8 cellular contexts compared by ENCODE assay signal in genomic region chr11:118618115-118618990, GRCh38. TPM values are rescaled to one million over a fixed set of nuclear protein-coding genes. Genes with fewer than 3 reads are reported as not detected.
DNase-seq lines count a peak whose midpoint lies in the region; ATAC-seq and TF ChIP-seq lines count a peak whose summit lies in the region.

No MANE protein-coding gene starts in this region.

- no peaks in the 10 kb centered on the region for H3K36me3 Mint-ChIP-seq in dendritic cell treated with granulocyte-macrophage colony-stimulating factor and Interleukin-4, amounts not matched to agents 40 ng/mL and 50 ng/mL, for 4 days (ENCODE audit: low read depth)

- H3K4me3 Mint-ChIP-seq in dendritic cell treated with granulocyte-macrophage colony-stimulating factor and Interleukin-4, amounts not matched to agents 40 ng/mL and 50 ng/mL, for 4 days, result no peak overlapping the region

- H3K27ac Mint-ChIP-seq in dendritic cell treated with granulocyte-macrophage colony-stimulating factor and Interleukin-4, amounts not matched to agents 40 ng/mL and 50 ng/mL, for 4 days, result peak overlapping the region; percentile 8

- TF ChIP-seq CTCF in lung (IDR thresholded peaks at IDR 0.05; ENCODE audit: control extremely low read depth, extremely low read depth), result no peak
- TF ChIP-seq CTCF in thoracic aorta (IDR thresholded peaks at IDR 0.05), result no peak

- ATAC-seq in lung (ENCODE audit: insufficient read depth, low FRiP score), result no peak
- ATAC-seq in thoracic aorta (ENCODE audit: insufficient number of reproducible peaks, low FRiP score, low read depth), result no peak
- ATAC-seq in GM21390 (IDR thresholded peaks at IDR 0.05; ENCODE audit: unreplicated experiment), result no peak

- H3K9me3 ChIP-seq in lung (ENCODE audit: control insufficient read depth in 2 of 2, insufficient read depth in 1 of 2, low read length in 1 of 2) (no peaks in the 10 kb centered on the region), thoracic aorta (no peaks in the 10 kb centered on the region)

- intact Hi-C loops in dendritic cell treated with granulocyte-macrophage colony-stimulating factor and Interleukin-4, amounts not matched to agents 40 ng/mL and 50 ng/mL, for 4 days (cut with micrococcal nuclease), result no loop called here

- peaks cover 42% of the 10 kb centered on the region for H3K4me1 Mint-ChIP-seq in dendritic cell treated with granulocyte-macrophage colony-stimulating factor and Interleukin-4, amounts not matched to agents 40 ng/mL and 50 ng/mL, for 4 days (ENCODE audit: low read depth)

- H3K36me3 ChIP-seq in lung (ENCODE audit: control insufficient read depth in 2 of 2, insufficient read depth in 2 of 2, low read length in 2 of 2), result peaks cover 8 to 19% of the 10 kb centered on the region in 2 donors
- H3K36me3 ChIP-seq in thoracic aorta, result peaks cover 25% of the 10 kb centered on the region

- H3K4me1 ChIP-seq in lung (ENCODE audit: control insufficient read depth in 2 of 2, insufficient read depth in 2 of 2, low read length in 2 of 2), result peaks cover 6 to 60% of the 10 kb centered on the region in 2 donors
- peaks cover 31 to 61% of the 10 kb centered on the region in 2 donors for H3K4me1 ChIP-seq in thoracic aorta (ENCODE audit: control insufficient read depth in 1 of 2, low read depth in 2 of 2)

- H3K4me3 ChIP-seq in lung (no peak overlapping the region), thoracic aorta (no peak overlapping the region)

- H3K9me3 Mint-ChIP-seq in dendritic cell treated with granulocyte-macrophage colony-stimulating factor and Interleukin-4, amounts not matched to agents 40 ng/mL and 50 ng/mL, for 4 days, result no peaks in the 10 kb centered on the region

- H3K27ac ChIP-seq in lung (ENCODE audit: low read depth in 1 of 2, low read length in 1 of 2) (peak overlapping the region; percentile 76 to 86), thoracic aorta (peak overlapping the region; percentile 89 to 98)

- H3K27me3 Mint-ChIP-seq in dendritic cell treated with granulocyte-macrophage colony-stimulating factor and Interleukin-4, amounts not matched to agents 40 ng/mL and 50 ng/mL, for 4 days, result peaks cover 29% of the 10 kb centered on the region

- no peaks in the 10 kb centered on the region for H3K27me3 ChIP-seq in lung (ENCODE audit: control insufficient read depth, insufficient read depth)
- no peaks in the 10 kb centered on the region for H3K27me3 ChIP-seq in thoracic aorta (replicated peaks; ENCODE audit: insufficient read depth)

- WGBS in lung, 2 donors, result 47 to 68% methylated on average over 11 of the region's 11 CpGs

- DNase-seq in NCI-H1105 (lab: John Stamatoyannopoulos, UW), result peak; percentile 45
- no peak for DNase-seq in lung (ENCODE audit: low spot score)
- DNase-seq in thoracic aorta (ENCODE audit: low spot score), result no peak
- no peak for DNase-seq in SHP77 treated with DMSO at 0.1 percent for 48 hours (lab: John Stamatoyannopoulos, UW)
- no peak for DNase-seq in NCI-H2107 treated with DMSO at 0.1 percent for 48 hours (lab: John Stamatoyannopoulos, UW; ENCODE audit: unreplicated experiment)
- no peak for DNase-seq in epidermal melanocyte (ENCODE audit: insufficient read length, low spot score)

RNA-seq across cellular contexts. Expression of gene PHLDB1, which starts 10.9 kb away (rescaled TPM):
- total RNA-seq in lung, result 10 to 100 TPM; 82.8 to 90.5 TPM
- polyA plus RNA-seq in lung, result 10 to 100 TPM; 27.3 to 69.3 TPM
- 100 to 1,000 TPM; 206 to 377 TPM for total RNA-seq in thoracic aorta

RNA-seq across cellular contexts. Expression of gene ARCN1, which starts 46.1 kb away (rescaled TPM):
- total RNA-seq in lung (100 to 1,000 TPM; 114 to 123 TPM), thoracic aorta (100 to 1,000 TPM; 116 to 125 TPM)
- 10 to 100 TPM; 72.4 to 97.6 TPM for polyA plus RNA-seq in lung

RNA-seq across cellular contexts. Expression of gene IFT46, which starts 52.6 kb away (rescaled TPM):
- total RNA-seq in lung, result 10 to 100 TPM; 27.2 to 32.9 TPM
- 10 to 100 TPM; 15.3 to 21.7 TPM for polyA plus RNA-seq in lung
- total RNA-seq in thoracic aorta, result 10 to 100 TPM; 27.5 to 50.8 TPM
